ENCODE assay signal across 27 cellular contexts in genomic region chr7:40213291-40213690, GRCh38.
"Had no signal": no experiment of that assay in that cellular context is flagged by ENCODE, and none has a peak within 500 bp of the region (broad histone marks: within the 10 kb centered on the region; RNA-seq: fewer than 3 reads in every experiment).

No MANE protein-coding gene starts in this region.

- H3K4me2 ChIP-seq: hepatocyte had no signal

- H3K36me3 ChIP-seq: heart left ventricle, neutrophil, right atrium auricular region, sigmoid colon, suprapubic skin, vagina had no signal

- H3K27me3 ChIP-seq: dorsolateral prefrontal cortex, foreskin keratinocyte, gastroesophageal sphincter, heart left ventricle, hepatocyte, neutrophil, right atrium auricular region, sigmoid colon, suprapubic skin, vagina had no signal

- H3K9me3 Mint-ChIP-seq: memory B cell; naive B cell; natural killer cell treated with Interleukin-12 subunit alpha and Interleukin-12 subunit beta and Interleukin-15 and Interleukin-18, amount 100 ng/mL, for 72 hours; neural crest cell; stimulated activated naive CD8-positive, alpha-beta T cell treated with anti-CD3 and anti-CD28 coated beads, Interleukin-15, Interleukin-2, amounts not matched to agents 100 ng/mL and 50 ng/mL, for 24 hours had no signal

- H3K79me2 ChIP-seq: hepatocyte, parathyroid adenoma had no signal

- H3K27ac ChIP-seq: dorsolateral prefrontal cortex, epithelial cell of prostate, foreskin keratinocyte, gastroesophageal sphincter, heart left ventricle, hepatocyte, neutrophil, parathyroid adenoma, right atrium auricular region, sigmoid colon, skin epidermis, suprapubic skin, vagina had no signal

- DNase-seq: dorsolateral prefrontal cortex; effector CD4-positive, alpha-beta T cell; foreskin keratinocyte; heart left ventricle; kidney; naive B cell; sigmoid colon; stimulated activated CD4-positive, alpha-beta T cell treated with anti-CD3 and anti-CD28 coated beads, Interleukin-15, amount 100 ng/mL, for 24 hours; stimulated activated CD4-positive, alpha-beta T cell treated with anti-CD3 and anti-CD28 coated beads, Interleukin-2, amount 100 ng/mL, for 48 hours; stimulated activated naive B cell treated with anti-CD40 and anti-IgM and Interleukin-4, amounts not matched to agents 10 μg/mL and 1 μg/mL and 100 μg/mL, for 72 hours had no signal

- ATAC-seq: esophagus mucosa; foreskin keratinocyte; gastroesophageal sphincter; heart left ventricle; left lobe of liver; natural killer cell treated with Interleukin-12 subunit alpha and Interleukin-12 subunit beta and Interleukin-15 and Interleukin-18, amount 100 ng/mL, for 72 hours; stimulated activated naive B cell treated with anti-CD40 and anti-IgM and Interleukin-4, amounts not matched to agents 10 μg/mL and 1 μg/mL and 100 μg/mL, for 72 hours had no signal

- H2AFZ ChIP-seq: hepatocyte, parathyroid adenoma had no signal

- H3K36me3 Mint-ChIP-seq: memory B cell; naive B cell; natural killer cell treated with Interleukin-12 subunit alpha and Interleukin-12 subunit beta and Interleukin-15 and Interleukin-18, amount 100 ng/mL, for 72 hours; stimulated activated naive B cell treated with anti-CD40 and anti-IgM and Interleukin-4, amounts not matched to agents 10 μg/mL and 1 μg/mL and 100 μg/mL, for 72 hours had no signal

- H3K27ac Mint-ChIP-seq: memory B cell; naive B cell; natural killer cell treated with Interleukin-12 subunit alpha and Interleukin-12 subunit beta and Interleukin-15 and Interleukin-18, amount 100 ng/mL, for 72 hours; progenitor cell of endocrine pancreas; stimulated activated naive B cell treated with anti-CD40 and anti-IgM and Interleukin-4, amounts not matched to agents 10 μg/mL and 1 μg/mL and 100 μg/mL, for 72 hours; stimulated activated naive CD8-positive, alpha-beta T cell treated with anti-CD3 and anti-CD28 coated beads, Interleukin-15, Interleukin-2, amounts not matched to agents 100 ng/mL and 50 ng/mL, for 24 hours had no signal

- H3K9ac ChIP-seq: parathyroid adenoma had no signal

- H3K4me1 ChIP-seq: foreskin keratinocyte, gastroesophageal sphincter, heart left ventricle, parathyroid adenoma, right atrium auricular region, sigmoid colon, suprapubic skin, vagina had no signal

- H3K27me3 Mint-ChIP-seq: memory B cell; progenitor cell of endocrine pancreas; stimulated activated naive B cell treated with anti-CD40 and anti-IgM and Interleukin-4, amounts not matched to agents 10 μg/mL and 1 μg/mL and 100 μg/mL, for 72 hours; stimulated activated naive CD8-positive, alpha-beta T cell treated with anti-CD3 and anti-CD28 coated beads, Interleukin-15, Interleukin-2, amounts not matched to agents 100 ng/mL and 50 ng/mL, for 24 hours had no signal

- H3K4me3 ChIP-seq: dorsolateral prefrontal cortex, gastroesophageal sphincter, heart left ventricle, hepatocyte, lung, right atrium auricular region, sigmoid colon, skin epidermis, suprapubic skin, vagina had no signal

- H3K4me3 Mint-ChIP-seq: memory B cell; naive B cell; natural killer cell treated with Interleukin-12 subunit alpha and Interleukin-12 subunit beta and Interleukin-15 and Interleukin-18, amount 100 ng/mL, for 72 hours; neural crest cell; stimulated activated naive B cell treated with anti-CD40 and anti-IgM and Interleukin-4, amounts not matched to agents 10 μg/mL and 1 μg/mL and 100 μg/mL, for 72 hours; stimulated activated naive CD8-positive, alpha-beta T cell treated with anti-CD3 and anti-CD28 coated beads, Interleukin-15, Interleukin-2, amounts not matched to agents 100 ng/mL and 50 ng/mL, for 24 hours had no signal

- H3K9me3 ChIP-seq: gastroesophageal sphincter, neutrophil, right atrium auricular region, sigmoid colon, suprapubic skin, vagina had no signal

- H3K4me1 Mint-ChIP-seq: memory B cell; naive B cell; neural crest cell; stimulated activated naive B cell treated with anti-CD40 and anti-IgM and Interleukin-4, amounts not matched to agents 10 μg/mL and 1 μg/mL and 100 μg/mL, for 72 hours had no signal
